15 cellular contexts compared by ENCODE assay signal in genomic region chr1:246776923-246777322, GRCh38. TPM values are rescaled to one million over a fixed set of nuclear protein-coding genes. Genes with fewer than 3 reads are reported as not detected.
DNase-seq lines count a peak whose midpoint lies in the region; TF ChIP-seq lines count a peak whose summit lies in the region.
"Had no signal": no experiment of that assay in that cellular context is flagged by ENCODE, and none has a peak within 500 bp of the region (broad histone marks: within the 10 kb centered on the region; RNA-seq: fewer than 3 reads in every experiment).

No MANE protein-coding gene starts in this region.

- H3K4me3 ChIP-seq in neuronal stem cell (ENCODE audit: low read length in 2 of 2) (no peak overlapping the region), tibial artery (no peak overlapping the region)
- H3K4me3 ChIP-seq: A549, GM23248 had no signal

- H3K36me3 ChIP-seq in neuronal stem cell (replicated peaks in 1 of 2; ENCODE audit: control insufficient read depth in 2 of 2, insufficient read depth in 2 of 2, low read length in 2 of 2) = peaks cover 8 to 89% of the 10 kb centered on the region in 2 donors
- peaks cover 30 to 48% (median 38%) of the 10 kb centered on the region in 3 donors for H3K36me3 ChIP-seq in tibial artery

- H2BK15ac ChIP-seq in neuronal stem cell (ENCODE audit: low read length) = no peak overlapping the region

- no peak overlapping the region for H4K91ac ChIP-seq in neuronal stem cell (ENCODE audit: low read depth, low read length, poor library complexity)

- DNase-seq in activated CD8-positive, alpha-beta memory T cell treated with anti-CD3 and anti-CD28 coated beads, Interleukin-2, amount 50 U/mL, for 48 hours = peak; percentile 17
- no peak for DNase-seq in activated CD8-positive, alpha-beta memory T cell treated with anti-CD3 and anti-CD28 coated beads, Interleukin-2, amount 50 U/mL, for 4 hours
- DNase-seq in neuronal stem cell (ENCODE audit: low spot score) = no peak
- no peak for DNase-seq in OCI-M2 (lab: John Stamatoyannopoulos, UW; ENCODE audit: unreplicated experiment)
- no peak for DNase-seq in tibial artery
- DNase-seq in AG08395 (ENCODE audit: low spot score) = no peak
- DNase-seq: C1 segment of cervical spinal cord; Caco-2; CD4-positive, alpha-beta T cell; GM23248; HCEC 1CT had no signal

- H2BK5ac ChIP-seq in neuronal stem cell (ENCODE audit: low read length) = no peak overlapping the region

- no peaks in the 10 kb centered on the region for H3K9me3 ChIP-seq in neuronal stem cell (replicated peaks in 1 of 2; ENCODE audit: control insufficient read depth in 2 of 2, insufficient read depth in 1 of 2, low read depth in 1 of 2, low read length in 2 of 2)
- H3K9me3 ChIP-seq in tibial artery = no peaks in the 10 kb centered on the region
- H3K9me3 ChIP-seq: A549, Caco-2 had no signal

- H2BK12ac ChIP-seq in neuronal stem cell (ENCODE audit: low read length) = no peak overlapping the region

- no peak overlapping the region for H2AFZ ChIP-seq in neuronal stem cell (ENCODE audit: low read length)
- H2AFZ ChIP-seq: GM23248 had no signal

- H2AK5ac ChIP-seq in neuronal stem cell (ENCODE audit: low read depth, low read length) = no peak overlapping the region

- H3K27ac ChIP-seq in VCaP (peak overlapping the region; percentile 84), neuronal stem cell (replicated peaks; ENCODE audit: low read length) (no peak overlapping the region), tibial artery (no peak overlapping the region)
- H3K27ac ChIP-seq: 22Rv1, A549, GM23248, HL-60 had no signal

- intact Hi-C loops in tibial artery (cut with DNase I; ENCODE audit: low total_unique reads) = no loop called here

- no peak overlapping the region for H3K4me2 ChIP-seq in neuronal stem cell (ENCODE audit: insufficient read depth, low read length, poor library complexity, severe bottlenecking)
- H3K4me2 ChIP-seq: A549 had no signal

- no peaks in the 10 kb centered on the region for H3K27me3 ChIP-seq in neuronal stem cell (ENCODE audit: control insufficient read depth in 3 of 3, insufficient read depth in 3 of 3, low read depth in 1 of 3, low read length in 3 of 3)
- H3K27me3 ChIP-seq in tibial artery = no peaks in the 10 kb centered on the region

- H3K9ac ChIP-seq in neuronal stem cell (ENCODE audit: low read depth, low read length, poor library complexity) = no peak overlapping the region
- H3K9ac ChIP-seq: GM23248 had no signal

- H3K79me1 ChIP-seq in neuronal stem cell (ENCODE audit: low read depth, low read length) = no peaks in the 10 kb centered on the region

- no peak overlapping the region for H3K18ac ChIP-seq in neuronal stem cell (ENCODE audit: low read length)

- H2BK120ac ChIP-seq in neuronal stem cell (ENCODE audit: low read depth, low read length) = no peak overlapping the region

- peak overlapping the region; percentile 59 for H3K23ac ChIP-seq in neuronal stem cell (ENCODE audit: low read depth, low read length, poor library complexity)

- no peak overlapping the region for H3K14ac ChIP-seq in neuronal stem cell (ENCODE audit: low read length)

- no peak overlapping the region for H3K4ac ChIP-seq in neuronal stem cell (ENCODE audit: low read length)

- H3K4me1 ChIP-seq in neuronal stem cell (ENCODE audit: control insufficient read depth in 2 of 2, insufficient read depth in 1 of 2, low read depth in 1 of 2, low read length in 2 of 2) (peaks cover 0 to 3% of the 10 kb centered on the region in 2 donors), tibial artery (no peaks in the 10 kb centered on the region)
- H3K4me1 ChIP-seq: A549, Caco-2 had no signal

- WGBS in neuronal stem cell (ENCODE audit: extremely low coverage in 2 of 2, insufficient read length in 2 of 2, insufficient replicate concordance in 1 of 2), 2 donors = no CpG with 5 or more reads among the region's 6 CpGs

- TF ChIP-seq CTCF in VCaP (conservative IDR thresholded peaks at IDR 0.05) (no peak), tibial artery (IDR thresholded peaks at IDR 0.05) (no peak)

- no peak overlapping the region for H4K8ac ChIP-seq in neuronal stem cell (ENCODE audit: low read depth, low read length)

RNA-seq across cellular contexts. Expression of gene SCCPDH, which starts 52.7 kb away (rescaled TPM):
- polyA plus RNA-seq in neuronal stem cell (2013, experiment 1 of 2) = 30.3 TPM
- 30.5 TPM for polyA plus RNA-seq in neuronal stem cell (2013, experiment 2 of 2)
